In the genomic region with DNA sequence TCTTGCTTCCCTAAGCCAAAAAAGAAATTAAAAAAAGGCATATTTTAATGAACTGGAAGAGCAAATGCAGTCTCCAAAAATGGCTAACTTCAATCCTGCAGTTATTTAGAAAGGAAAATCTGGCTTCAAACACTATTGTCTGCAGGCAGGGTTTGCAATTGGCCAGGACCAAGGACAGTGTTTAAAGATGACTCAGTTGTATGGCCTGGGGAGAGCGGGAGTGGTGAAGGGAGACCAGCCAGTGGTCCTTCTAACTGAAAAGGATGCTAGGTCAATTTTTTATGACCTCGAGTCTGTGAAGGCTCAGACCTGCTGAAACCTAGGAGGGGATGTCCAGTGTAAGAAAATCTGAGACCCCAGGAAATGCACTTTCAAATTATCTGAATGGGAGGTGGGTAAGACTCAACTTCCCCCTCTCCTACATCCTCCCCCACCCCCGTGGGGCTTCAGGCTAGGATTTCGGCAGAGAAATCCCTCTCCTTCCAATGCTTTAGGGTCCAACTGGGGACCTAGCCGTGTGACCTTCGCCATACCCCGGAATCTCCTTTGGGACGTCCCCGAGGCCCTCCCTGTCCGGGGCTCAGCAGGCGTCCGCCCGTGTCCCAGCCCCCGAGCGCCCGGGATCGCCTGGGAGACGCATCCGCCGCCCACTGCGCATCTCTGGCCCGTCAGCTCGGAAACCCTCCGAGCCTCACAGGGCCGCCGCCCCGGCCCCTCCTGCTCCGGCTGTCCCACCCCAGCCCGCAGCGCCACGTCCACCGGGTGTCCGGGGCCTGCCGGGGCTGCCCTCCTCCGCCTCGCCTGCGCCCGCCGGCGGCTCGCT, we compare ENCODE assay signal across 8 cellular contexts. TPM values are rescaled to one million over a fixed set of nuclear protein-coding genes. Genes with fewer than 3 reads are reported as not detected.
DNase-seq lines count a peak whose midpoint lies in the region; ATAC-seq and TF ChIP-seq lines count a peak whose summit lies in the region.

No MANE protein-coding gene starts in this region.

- peak in 2 of 3 experiments; percentile 11 to 22 for DNase-seq in activated CD8-positive, alpha-beta memory T cell treated with anti-CD3 and anti-CD28 coated beads for 48 hours (ENCODE audit: low read depth in 2 of 3, low spot score in 2 of 3)
- DNase-seq in activated CD8-positive, alpha-beta memory T cell treated with anti-CD3 and anti-CD28 coated beads for 24 hours, result no peak
- peak; percentile 59 for DNase-seq in H9
- DNase-seq in NB4 (ENCODE audit: low read depth), result peak; percentile 51
- peak; percentile 31 for DNase-seq in amniotic epithelial cell (ENCODE audit: low read depth)
- DNase-seq in iPS DF 4.7 (ENCODE audit: extremely low read depth, low spot score), result peak; percentile 19
- DNase-seq in sigmoid colon, result no peak

- H4K91ac ChIP-seq in H9 (ENCODE audit: insufficient read length, low read depth, low read length), result no peak overlapping the region

- H3K23ac ChIP-seq in H9 (ENCODE audit: insufficient read length, low read depth, low read length), result no peak overlapping the region

- no peak overlapping the region for H2AK5ac ChIP-seq in H9 (ENCODE audit: insufficient read length, low read length)

- TF ChIP-seq POLR2A in NB4 (IDR thresholded peaks at IDR 0.05; ENCODE audit: extremely low read depth, insufficient read length), result no peak
- TF ChIP-seq POLR2A in sigmoid colon (IDR thresholded peaks at IDR 0.05), result no peak

- no peak overlapping the region for H2BK120ac ChIP-seq in H9 (ENCODE audit: low read depth, low read length, poor library complexity, severe bottlenecking)

- no peaks in the 10 kb centered on the region for H4K20me1 ChIP-seq in H9 (ENCODE audit: control insufficient read depth, insufficient read depth, insufficient read length)

- peak overlapping the region; percentile 72 to 85 for H3K4me3 Mint-ChIP-seq in H9

- no peak overlapping the region for H3K4ac ChIP-seq in H9 (ENCODE audit: low read depth, low read length)

- intact Hi-C loops in sigmoid colon (cut with DNase I), result loop anchor here (2.0 to 5.0 kb wide), 3 partner anchors 42 to 77 kb away; a partner anchor contains a TSS

- no peak overlapping the region for H3K18ac ChIP-seq in H9 (ENCODE audit: insufficient read length, low read depth, low read length)

- no peak for ATAC-seq in HG02973 (IDR thresholded peaks at IDR 0.05; ENCODE audit: unreplicated experiment)

- H3K36me3 Mint-ChIP-seq in H9 (ENCODE audit: insufficient read depth in 1 of 3, low read depth in 3 of 3), result no peaks in the 10 kb centered on the region

- H4K5ac ChIP-seq in H9 (ENCODE audit: insufficient read length, low read depth, low read length), result no peak overlapping the region

- no peaks in the 10 kb centered on the region for H3K79me2 ChIP-seq in H9 (ENCODE audit: insufficient read depth, low read length)

- no CpG with 5 or more reads among the region's 41 CpGs for WGBS in H9 (ENCODE audit: extremely low coverage, insufficient read length, low lambda C conversion rate)
- 2% methylated on average over 41 of the region's 41 CpGs for WGBS in sigmoid colon, 2 donors

- H2BK20ac ChIP-seq in H9 (ENCODE audit: low read depth, low read length, poor library complexity, severe bottlenecking), result no peak overlapping the region

- H3K27ac Mint-ChIP-seq in H9, result no peak overlapping the region

- TF ChIP-seq CTCF in H9 (conservative IDR thresholded peaks at IDR 0.05), result no peak
- TF ChIP-seq CTCF in NB4 (IDR thresholded peaks at IDR 0.05; ENCODE audit: low read depth, low read length), result no peak
- no peak for TF ChIP-seq CTCF in sigmoid colon (IDR thresholded peaks at IDR 0.05)

- peak overlapping the region; percentile 94 for H3K4me2 ChIP-seq in H9 (ENCODE audit: insufficient read depth, insufficient read length, low read length)

- H4K8ac ChIP-seq in H9 (replicated peaks; ENCODE audit: insufficient read length, low read depth, low read length), result no peak overlapping the region

- H2BK15ac ChIP-seq in H9 (ENCODE audit: low read depth, low read length), result no peak overlapping the region

- H3K79me1 ChIP-seq in H9 (ENCODE audit: insufficient read depth, low read depth, low read length, poor library complexity, severe bottlenecking), result no peaks in the 10 kb centered on the region

- H3K9ac ChIP-seq in H9 (ENCODE audit: extremely low read depth, insufficient read length, low read length), result no peak overlapping the region

- no peak overlapping the region for H3T11ph ChIP-seq in H9 (ENCODE audit: low read length)

- H2BK12ac ChIP-seq in H9 (ENCODE audit: insufficient read length, low read depth, low read length), result no peak overlapping the region

- no peak for TF ChIP-seq EP300 in sigmoid colon (IDR thresholded peaks at IDR 0.05)

- no peaks in the 10 kb centered on the region for H3K9me3 Mint-ChIP-seq in H9

- no peaks in the 10 kb centered on the region for H3K4me1 ChIP-seq in H9 (ENCODE audit: insufficient read depth, low read length)
- H3K4me1 ChIP-seq in sigmoid colon, result peaks cover 0 to 16% (median 12%) of the 10 kb centered on the region in 4 donors

- H3K27me3 Mint-ChIP-seq in H9 (ENCODE audit: low read depth), result peaks cover 39% of the 10 kb centered on the region

- no peak overlapping the region for H2BK5ac ChIP-seq in H9 (ENCODE audit: insufficient read length, low read length)

- H3K36me3 ChIP-seq in sigmoid colon, result no peaks in the 10 kb centered on the region

- H3K56ac ChIP-seq in H9 (ENCODE audit: insufficient read length, low read depth, low read length), result no peak overlapping the region

- peaks cover 12 to 13% of the 10 kb centered on the region in 2 experiments for H3K4me1 Mint-ChIP-seq in H9

- peak overlapping the region; percentile 54 for H2AFZ ChIP-seq in H9 (ENCODE audit: low read length)

- peaks cover 2% of the 10 kb centered on the region; the same call in 1 of the 2 replicates for H3K27me3 ChIP-seq in H9 (ENCODE audit: insufficient read depth, low read length)
- no peaks in the 10 kb centered on the region for H3K27me3 ChIP-seq in sigmoid colon

- H3K9me3 ChIP-seq in H9 (ENCODE audit: control insufficient read depth, low read depth, low read length) (no peaks in the 10 kb centered on the region), sigmoid colon (no peaks in the 10 kb centered on the region)

- H3K4me3 ChIP-seq in NB4 (ENCODE audit: low read depth, low read length) (no peak overlapping the region), sigmoid colon (peak overlapping the region; percentile 34 to 71 (median 68))

- H3K27ac ChIP-seq in H9 (ENCODE audit: insufficient read length, low read depth, low read length) (no peak overlapping the region), sigmoid colon (peak overlapping the region in 3 of 4 donors; percentile 71 to 85 (median 72))

- H3K14ac ChIP-seq in H9 (ENCODE audit: insufficient read depth, low read length), result no peak overlapping the region

- H3K23me2 ChIP-seq in H9 (ENCODE audit: insufficient read length, low read depth, low read length, poor library complexity, severe bottlenecking), result peaks cover 3% of the 10 kb centered on the region

RNA-seq across cellular contexts. Expression of a gene that starts 0.6 kb away (rescaled TPM):
- total RNA-seq in H9 (2021) (4.7 and 6.2 TPM in 2 replicates), sigmoid colon (10 to 100 TPM in 1 of 4 donors, 1 to 10 TPM in 3; 2.1 to 11.4 (median 3.6) TPM)
- polyA plus RNA-seq in sigmoid colon, result 1 to 10 TPM; 2.6 to 7.6 (median 6.6) TPM

RNA-seq across cellular contexts. Expression of a gene that starts 45.0 kb away (rescaled TPM):
- total RNA-seq in H9 (2021) (45.8 and 49.9 TPM in 2 replicates), sigmoid colon (10 to 100 TPM; 39.9 to 53.8 (median 47.4) TPM)
- 10 to 100 TPM; 14.4 to 16.8 (median 14.8) TPM for polyA plus RNA-seq in sigmoid colon

Comparison
In these comparisons a context has a peak if more than half of its experiments do, and no peak if none do; other contexts are left out.
1. DNase-seq: peak in activated CD8-positive, alpha-beta memory T cell treated with anti-CD3 and anti-CD28 coated beads for 48 hours (2 of 3), H9 (single experiment), NB4 (single experiment), amniotic epithelial cell (single experiment) and iPS DF 4.7 (single experiment); none in activated CD8-positive, alpha-beta memory T cell treated with anti-CD3 and anti-CD28 coated beads for 24 hours (single experiment) and sigmoid colon (single experiment).